19 cellular contexts compared by ENCODE assay signal in genomic region chr5:175715627-175716522, GRCh38. TPM values are rescaled to one million over a fixed set of nuclear protein-coding genes. Genes with fewer than 3 reads are reported as not detected.
"Had no signal": no experiment of that assay in that cellular context is flagged by ENCODE, and none has a peak within 500 bp of the region (broad histone marks: within the 10 kb centered on the region; RNA-seq: fewer than 3 reads in every experiment).

No MANE protein-coding gene starts in this region.

- H3K4me1 ChIP-seq: parathyroid adenoma had no signal

- H3K4me3 ChIP-seq: dorsolateral prefrontal cortex had no signal

- H3K79me2 ChIP-seq: parathyroid adenoma had no signal

- H3K9ac ChIP-seq: parathyroid adenoma had no signal

- FAIRE-seq: colon, islet of Langerhans had no signal

- H3K4me3 Mint-ChIP-seq: activated B cell treated with CpG ODN at 0.5 μM for 24 hours; activated CD4-positive, alpha-beta T cell treated with anti-CD3 and anti-CD28 coated beads, Interleukin-2, amount 10 ng/mL, durations not matched to agents 24 days and 14 days; activated CD8-positive, alpha-beta T cell treated with anti-CD3 and anti-CD28 coated beads for 36 hours; activated T-cell treated with anti-CD3 and anti-CD28 coated beads, Interleukin-2, amount 50 U/mL, for 24 hours; nephron; stimulated activated naive CD8-positive, alpha-beta T cell treated with anti-CD3 and anti-CD28 coated beads, Interleukin-15, Interleukin-2, amounts not matched to agents 100 ng/mL and 50 ng/mL, for 24 hours; type B pancreatic cell had no signal

- H3K4me1 Mint-ChIP-seq: activated B cell treated with CpG ODN at 0.5 μM for 24 hours had no signal

- H3K27ac Mint-ChIP-seq: activated B cell treated with CpG ODN at 0.5 μM for 24 hours; activated CD4-positive, alpha-beta T cell treated with anti-CD3 and anti-CD28 coated beads, Interleukin-2, amount 10 ng/mL, durations not matched to agents 24 days and 14 days; activated CD8-positive, alpha-beta T cell treated with anti-CD3 and anti-CD28 coated beads for 36 hours; activated T-cell treated with anti-CD3 and anti-CD28 coated beads, Interleukin-2, amount 50 U/mL, for 24 hours; activated T-helper 2 cell treated with anti-CD3 and anti-CD28 coated beads, Interferon-gamma antibody, Interleukin-2, Interleukin-4, amounts not matched to agents 10 μg/mL and 5 μg/mL and 100 μg/mL, durations not matched to agents 14 hours and 24 hours and 36 hours; nephron; stimulated activated naive CD8-positive, alpha-beta T cell treated with anti-CD3 and anti-CD28 coated beads, Interleukin-15, Interleukin-2, amounts not matched to agents 100 ng/mL and 50 ng/mL, for 24 hours; type B pancreatic cell had no signal

- H3K27ac ChIP-seq: epithelial cell of prostate, parathyroid adenoma had no signal

- H3K27me3 Mint-ChIP-seq: activated CD8-positive, alpha-beta T cell treated with anti-CD3 and anti-CD28 coated beads for 36 hours; activated T-cell treated with anti-CD3 and anti-CD28 coated beads, Interleukin-2, amount 50 U/mL, for 24 hours had no signal

- DNase-seq: activated B cell treated with CpG ODN at 0.5 μM for 24 hours; activated CD4-positive, alpha-beta T cell treated with anti-CD3 and anti-CD28 coated beads, Interleukin-2, amount 10 ng/mL, durations not matched to agents 24 days and 14 days; activated CD8-positive, alpha-beta T cell treated with anti-CD3 and anti-CD28 coated beads for 36 hours; activated naive CD4-positive, alpha-beta T cell treated with anti-CD3 and anti-CD28 coated beads, Interleukin-2, amount 50 U/mL, for 16 hours; activated T-cell treated with anti-CD3 and anti-CD28 coated beads, Interleukin-2, amount 50 U/mL, for 24 hours; caudate nucleus; foreskin fibroblast; hippocampal formation; midbrain had no signal

- ATAC-seq: activated CD8-positive, alpha-beta T cell treated with anti-CD3 and anti-CD28 coated beads for 36 hours had no signal

- H2AFZ ChIP-seq: parathyroid adenoma had no signal

RNA-seq across cellular contexts. Expression of gene HRH2, which starts 58.0 kb away (rescaled TPM):
- total RNA-seq: activated B cell treated with CpG ODN at 0.5 μM for 24 hours, lung microvascular endothelial cell had no signal
